ENCODE assay signal across 8 cellular contexts in genomic region chr17:68198931-68199836, GRCh38. TPM values are rescaled to one million over a fixed set of nuclear protein-coding genes. Genes with fewer than 3 reads are reported as not detected.
DNase-seq lines count a peak whose midpoint lies in the region; ATAC-seq, FAIRE-seq and TF ChIP-seq lines count a peak whose summit lies in the region.

No MANE protein-coding gene starts in this region.

- ATAC-seq in HG03439 (IDR thresholded peaks at IDR 0.05; ENCODE audit: unreplicated experiment), result no peak

- intact Hi-C loops in OCI-LY7 (cut with micrococcal nuclease; ENCODE audit: unreplicated experiment), result no loop called here

- H3K9me3 ChIP-seq in OCI-LY7 (ENCODE audit: low read length), result no peaks in the 10 kb centered on the region
- H3K9me3 ChIP-seq in small intestine (ENCODE audit: control insufficient read depth, low read depth), result no peaks in the 10 kb centered on the region

- H3K36me3 ChIP-seq in OCI-LY7 (ENCODE audit: insufficient read depth, low read length) (peaks cover 41% of the 10 kb centered on the region), small intestine (ENCODE audit: control insufficient read depth in 2 of 2, insufficient read depth in 2 of 2, low read length in 2 of 2) (no peaks in the 10 kb centered on the region)

- H3K9me2 ChIP-seq in OCI-LY7 (ENCODE audit: insufficient read depth, low read length), result no peaks in the 10 kb centered on the region

- H3K4me3 Mint-ChIP-seq in neural crest cell, result peak overlapping the region; percentile 23

- peaks cover 4% of the 10 kb centered on the region for H3K36me3 Mint-ChIP-seq in neural crest cell (ENCODE audit: low read depth)

- WGBS in small intestine, 3 donors, result 2% methylated on average over 63 to 101 of the region's 101 CpGs

- BruUV-seq in OCI-LY7 (replicated peaks; lab: Mats Ljungman, UMichigan), result no TSS peak

- peaks cover 94% of the 10 kb centered on the region for H3K27me3 Mint-ChIP-seq in neural crest cell (ENCODE audit: low read depth)

- H3K27ac Mint-ChIP-seq in neural crest cell (ENCODE audit: unreplicated experiment), result no peak overlapping the region

- CTCF ChIA-PET in OCI-LY7 (lab: Charles Lee; ENCODE audit: unreplicated experiment), result interaction anchor here (0.6 to 2.0 kb wide), 5 partner anchors 13 to 138 kb away, joined by 3 to 9 read pairs (median 3); no protein-coding TSS in a partner anchor

- H3K79me2 ChIP-seq in OCI-LY7 (ENCODE audit: insufficient read depth, low read depth, low read length), result peaks cover 7% of the 10 kb centered on the region; the same call in 1 of the 2 replicates

- H3K27ac ChIP-seq in OCI-LY7 (ENCODE audit: low read depth, low read length, poor library complexity, severe bottlenecking) (peak overlapping the region; percentile 55), small intestine (ENCODE audit: low read depth in 1 of 2, low read length in 1 of 2) (no peak overlapping the region)

- FAIRE-seq in small intestine (lab: Jason Lieb, UNC), result no peak

- peaks cover 11% of the 10 kb centered on the region for H3K4me1 Mint-ChIP-seq in neural crest cell

- no peaks in the 10 kb centered on the region for H3K9me3 Mint-ChIP-seq in neural crest cell

- no peak for TF ChIP-seq CTCF in GM10266 (IDR thresholded peaks at IDR 0.05; ENCODE audit: control insufficient read depth, insufficient read depth, low read depth, missing control alignments)
- no peak for TF ChIP-seq CTCF in OCI-LY7 (conservative IDR thresholded peaks at IDR 0.05; ENCODE audit: low read length)
- no peak for TF ChIP-seq CTCF in choroid plexus epithelial cell (conservative IDR thresholded peaks at IDR 0.05; ENCODE audit: low read depth, low read length)
- TF ChIP-seq CTCF in neural crest cell (conservative IDR thresholded peaks at IDR 0.05), result no peak

- peaks cover 51% of the 10 kb centered on the region for H3K4me1 ChIP-seq in OCI-LY7 (ENCODE audit: insufficient read depth, low read length, poor library complexity, severe bottlenecking)
- no peaks in the 10 kb centered on the region for H3K4me1 ChIP-seq in small intestine (ENCODE audit: control insufficient read depth in 2 of 2, insufficient read depth in 1 of 2, low read depth in 1 of 2, low read length in 1 of 2)

- peak overlapping the region; percentile 42 for H3K4me3 ChIP-seq in OCI-LY7 (ENCODE audit: low read depth, low read length, poor library complexity, severe bottlenecking)
- no peak overlapping the region for H3K4me3 ChIP-seq in choroid plexus epithelial cell (ENCODE audit: low read depth, low read length)
- H3K4me3 ChIP-seq in small intestine (ENCODE audit: low read depth in 1 of 2, low read length in 2 of 2), result peak overlapping the region in 1 of 2 donors; percentile 49

- no peak overlapping the region for H2AFZ ChIP-seq in OCI-LY7 (ENCODE audit: low read length)

- peak overlapping the region; percentile 71 for H3K4me2 ChIP-seq in OCI-LY7 (ENCODE audit: low read length)

- DNase-seq in GM10266 (ENCODE audit: extremely low spot score), result peak; percentile 45
- DNase-seq in OCI-LY7 (ENCODE audit: low spot score), result no peak
- peak; percentile 6 for DNase-seq in choroid plexus epithelial cell (ENCODE audit: low read depth)
- no peak for DNase-seq in neural crest cell (ENCODE audit: low read depth, low spot score)
- no peak for DNase-seq in small intestine
- no peak for DNase-seq in superior temporal gyrus (ENCODE audit: extremely low spot score)
- no peak for DNase-seq in dermis blood vessel endothelial cell

- POLR2A ChIA-PET in OCI-LY7 (lab: Charles Lee), result interaction anchor here (0.7 to 9.9 kb wide), 3 partner anchors 17 to 26 kb away, joined by 3 to 72 read pairs (median 7); no protein-coding TSS in a partner anchor

- 0 out of 2 replicates have a peak, but pooled peaks cover 2% of the 10 kb centered on the region for H4K20me1 ChIP-seq in OCI-LY7 (ENCODE audit: insufficient read depth, low read length)

- peaks cover 8 to 23% of the 10 kb centered on the region in 2 donors for H3K27me3 ChIP-seq in small intestine (ENCODE audit: control insufficient read depth in 2 of 2, insufficient read depth in 2 of 2, low read length in 2 of 2)

RNA-seq across cellular contexts. Expression of gene AMZ2, which starts 48.7 kb away (rescaled TPM):
- total RNA-seq in OCI-LY7 (2014; rRNA removed; shearing (Covaris generic)), result 105 and 117 TPM in 2 replicates
- total RNA-seq in OCI-LY7 (2022), result 248 and 285 TPM in 2 replicates
- 85.1 and 87.5 TPM in 2 replicates for total RNA-seq in neural crest cell
- 10 to 100 TPM; 29.1 to 38.0 (median 29.7) TPM for polyA plus RNA-seq in small intestine
- total RNA-seq in dermis blood vessel endothelial cell, result 41.8 and 43.9 TPM in 2 replicates

Comparison
In these comparisons a context has a peak if more than half of its experiments do, and no peak if none do; other contexts are left out.
1. DNase-seq: peak in GM10266 (single experiment) and choroid plexus epithelial cell (single experiment); none in OCI-LY7 (single experiment), neural crest cell (single experiment), small intestine (single experiment), superior temporal gyrus (single experiment) and dermis blood vessel endothelial cell (single experiment).